Comparison of ENCODE assay signal across 8 cellular contexts in genomic region chr12:110280784-110281548, GRCh38. TPM values are rescaled to one million over a fixed set of nuclear protein-coding genes. Genes with fewer than 3 reads are reported as not detected.
DNase-seq lines count a peak whose midpoint lies in the region; ATAC-seq lines count a peak whose summit lies in the region.

ATP2A2 (plus strand) TSS chr12:110281247; CDS start chr12:110281790, 543 bp downstream.

- peaks cover 36 to 45% (median 44%) of the 10 kb centered on the region in 11 experiments for H4K20me1 ChIP-seq in BLaER1 treated with 17β-estradiol and CSF1 and Interleukin-3, amounts not matched to agents 10 nM and 100 nM

- H3K4me1 ChIP-seq in BLaER1 treated with 17β-estradiol and CSF1 and Interleukin-3, amounts not matched to agents 10 nM and 100 nM = peaks cover 37 to 48% (median 43%) of the 10 kb centered on the region in 10 experiments

- H3K36me3 Mint-ChIP-seq in activated CD4-positive, alpha-beta T cell treated with anti-CD3 and anti-CD28 coated beads, Interleukin-2, amount 10 ng/mL, durations not matched to agents 7 days and 5 days (ENCODE audit: low read depth) = peaks cover 35% of the 10 kb centered on the region

- no peaks in the 10 kb centered on the region for H3K27me3 ChIP-seq in BLaER1 treated with 17β-estradiol and CSF1 and Interleukin-3, amounts not matched to agents 10 nM and 100 nM

- H3K9me3 ChIP-seq in BLaER1 treated with 17β-estradiol and CSF1 and Interleukin-3, amounts not matched to agents 10 nM and 100 nM (replicated peaks in 1 of 11) = no peaks in the 10 kb centered on the region

- peak within 1 kb of the TSS; percentile 94 to 100 (median 98) for H3K9ac ChIP-seq in BLaER1 treated with 17β-estradiol and CSF1 and Interleukin-3, amounts not matched to agents 10 nM and 100 nM

- POLR2A ChIA-PET in activated CD4-positive, alpha-beta T cell treated with anti-CD3 and anti-CD28 coated beads, Interleukin-2, amount 10 ng/mL, durations not matched to agents 7 days and 5 days (lab: Charles Lee) = interaction anchor here (0.6 kb wide), 1 partner anchor 460 kb away, joined by 3 read pairs; no protein-coding TSS in a partner anchor

- H3K4me2 ChIP-seq in BLaER1 treated with 17β-estradiol and CSF1 and Interleukin-3, amounts not matched to agents 10 nM and 100 nM = peak within 1 kb of the TSS; percentile 84 to 97 (median 94)

- H3K9me3 Mint-ChIP-seq in activated CD4-positive, alpha-beta T cell treated with anti-CD3 and anti-CD28 coated beads, Interleukin-2, amount 10 ng/mL, durations not matched to agents 7 days and 5 days = no peaks in the 10 kb centered on the region

- ATAC-seq in GM19328 (IDR thresholded peaks at IDR 0.05; ENCODE audit: unreplicated experiment) (peak; percentile 67), HG03460 (IDR thresholded peaks at IDR 0.05; ENCODE audit: unreplicated experiment) (peak; percentile 66), left lobe of liver (peak; percentile 93)

- H3K27me3 Mint-ChIP-seq in activated CD4-positive, alpha-beta T cell treated with anti-CD3 and anti-CD28 coated beads, Interleukin-2, amount 10 ng/mL, durations not matched to agents 7 days and 5 days = peaks cover 6% of the 10 kb centered on the region

- peaks cover 32 to 36% (median 34%) of the 10 kb centered on the region in 11 experiments for H3K36me3 ChIP-seq in BLaER1 treated with 17β-estradiol and CSF1 and Interleukin-3, amounts not matched to agents 10 nM and 100 nM

- H3K4me1 Mint-ChIP-seq in activated CD4-positive, alpha-beta T cell treated with anti-CD3 and anti-CD28 coated beads, Interleukin-2, amount 10 ng/mL, durations not matched to agents 7 days and 5 days = peaks cover 51% of the 10 kb centered on the region

- peak within 1 kb of the TSS; percentile 88 for H3K4me3 Mint-ChIP-seq in activated CD4-positive, alpha-beta T cell treated with anti-CD3 and anti-CD28 coated beads, Interleukin-2, amount 10 ng/mL, durations not matched to agents 7 days and 5 days

- H3K27ac Mint-ChIP-seq in activated CD4-positive, alpha-beta T cell treated with anti-CD3 and anti-CD28 coated beads, Interleukin-2, amount 10 ng/mL, durations not matched to agents 7 days and 5 days = peak within 1 kb of the TSS; percentile 93

- CTCF ChIA-PET in activated CD4-positive, alpha-beta T cell treated with anti-CD3 and anti-CD28 coated beads, Interleukin-2, amount 10 ng/mL, durations not matched to agents 7 days and 5 days (lab: Charles Lee) = interaction anchor here (0.9 to 1.6 kb wide), 8 partner anchors 8 to 160 kb away, joined by 3 to 9 read pairs (median 4); no protein-coding TSS in a partner anchor

- DNase-seq in NCI-H748 (lab: John Stamatoyannopoulos, UW; ENCODE audit: unreplicated experiment) (peak; percentile 96), dedifferentiated amniotic fluid mesenchymal stem cell (ENCODE audit: extremely low spot score) (peak; percentile 71), left lobe of liver (ENCODE audit: low spot score) (peak; percentile 93)
- DNase-seq in activated CD4-positive, alpha-beta T cell treated with anti-CD3 and anti-CD28 coated beads, Interleukin-2, amount 10 ng/mL, durations not matched to agents 7 days and 5 days = peak; percentile 90
- DNase-seq in stimulated activated CD4-positive, alpha-beta T cell treated with anti-CD3 and anti-CD28 coated beads, Interleukin-2, amount 100 ng/mL, for 24 hours = peak; percentile 86 to 90

- peak within 1 kb of the TSS; percentile 77 to 99 (median 91) for H3K4me3 ChIP-seq in BLaER1 treated with 17β-estradiol and CSF1 and Interleukin-3, amounts not matched to agents 10 nM and 100 nM

- peak within 1 kb of the TSS; percentile 90 to 99 (median 97) for H3K27ac ChIP-seq in BLaER1 treated with 17β-estradiol and CSF1 and Interleukin-3, amounts not matched to agents 10 nM and 100 nM

RNA-seq across cellular contexts. Expression of gene ATP2A2, which starts in this region (rescaled TPM):
- total RNA-seq in activated CD4-positive, alpha-beta T cell treated with anti-CD3 and anti-CD28 coated beads, Interleukin-2, amount 10 ng/mL, durations not matched to agents 7 days and 5 days = 100 to 1,000 TPM; 126 to 131 TPM
- 118 TPM for total RNA-seq in left lobe of liver

Comparison
In these comparisons a context has a peak if more than half of its experiments do, and no peak if none do; other contexts are left out.
1. Peak in every context shown above with its lines: DNase-seq, ATAC-seq, H3K4me3 ChIP-seq and H3K27ac ChIP-seq.